Comparison of ENCODE assay signal across 8 cellular contexts in genomic region chr4:52038109-52038912, GRCh38. TPM values are rescaled to one million over a fixed set of nuclear protein-coding genes. Genes with fewer than 3 reads are reported as not detected.
DNase-seq lines count a peak whose midpoint lies in the region; ATAC-seq lines count a peak whose summit lies in the region.

SGCB (minus strand) TSS chr4:52038299; CDS start chr4:52038259, 40 bp downstream.

- peak within 1 kb of the TSS; percentile 5 for H2BK5ac ChIP-seq in mesendoderm (ENCODE audit: low read length)

- H3K18ac ChIP-seq in mesendoderm (ENCODE audit: low read length): peak within 1 kb of the TSS; percentile 98

- peak within 1 kb of the TSS; percentile 82 for H2BK120ac ChIP-seq in mesendoderm (ENCODE audit: low read depth, low read length)

- H3K27me3 Mint-ChIP-seq in effector memory CD8-positive, alpha-beta T cell: peaks cover 18 to 24% of the 10 kb centered on the region in 2 donors

- H3K27me3 ChIP-seq in mesendoderm (ENCODE audit: insufficient read depth, low read length, poor library complexity): no peaks in the 10 kb centered on the region

- WGBS in mesendoderm (ENCODE audit: extremely low coverage, insufficient coverage, low lambda C conversion rate): no CpG with 5 or more reads among the region's 68 CpGs

- peaks cover 4% of the 10 kb centered on the region for H3K79me2 ChIP-seq in mesendoderm (ENCODE audit: control insufficient read depth, insufficient read depth, low read length)

- H3K27ac ChIP-seq in mesendoderm (ENCODE audit: low read depth, low read length): no peak within 1 kb of the TSS

- peak within 1 kb of the TSS; percentile 81 for H3K56ac ChIP-seq in mesendoderm (ENCODE audit: low read length)

- H2AK5ac ChIP-seq in mesendoderm (ENCODE audit: low read length): no peak within 1 kb of the TSS

- H3K4me3 ChIP-seq in mesendoderm (ENCODE audit: low read length): peak within 1 kb of the TSS; percentile 62

- no peaks in the 10 kb centered on the region for H3K36me3 ChIP-seq in mesendoderm (ENCODE audit: control insufficient read depth, insufficient read depth, low read length)

- ATAC-seq in HG03025 (IDR thresholded peaks at IDR 0.05; ENCODE audit: low FRiP score, unreplicated experiment): peak; percentile 87
- ATAC-seq in effector memory CD8-positive, alpha-beta T cell (replicated peaks): peak; percentile 93

- peak within 1 kb of the TSS; percentile 20 for H3K23ac ChIP-seq in mesendoderm (ENCODE audit: low read length)

- no peaks in the 10 kb centered on the region for H3K9me3 Mint-ChIP-seq in effector memory CD8-positive, alpha-beta T cell

- H3K4me1 Mint-ChIP-seq in effector memory CD8-positive, alpha-beta T cell (ENCODE audit: low read depth in 2 of 2): peaks cover 15 to 22% of the 10 kb centered on the region in 2 donors

- H3K9ac ChIP-seq in mesendoderm (ENCODE audit: low read length): peak within 1 kb of the TSS; percentile 79

- H4K8ac ChIP-seq in mesendoderm (ENCODE audit: low read depth, low read length): peak within 1 kb of the TSS; percentile 95

- H3K27ac Mint-ChIP-seq in effector memory CD8-positive, alpha-beta T cell: peak within 1 kb of the TSS; percentile 64 to 82

- peak within 1 kb of the TSS; percentile 52 for H3K4me2 ChIP-seq in mesendoderm (ENCODE audit: low read length)

- peak within 1 kb of the TSS; percentile 78 for H3K4ac ChIP-seq in mesendoderm (ENCODE audit: low read depth, low read length)

- no peak within 1 kb of the TSS for H4K5ac ChIP-seq in mesendoderm (ENCODE audit: low read length)

- H3K4me3 Mint-ChIP-seq in effector memory CD8-positive, alpha-beta T cell: peak within 1 kb of the TSS; percentile 80 to 87

- H3K79me1 ChIP-seq in mesendoderm (ENCODE audit: low read length): peaks cover 7% of the 10 kb centered on the region

- no peak within 1 kb of the TSS for H2BK15ac ChIP-seq in mesendoderm (replicated peaks; ENCODE audit: low read depth)

- H3K4me1 ChIP-seq in mesendoderm (ENCODE audit: control insufficient read depth, low read depth, low read length): no peaks in the 10 kb centered on the region

- H3K36me3 Mint-ChIP-seq in effector memory CD8-positive, alpha-beta T cell (ENCODE audit: insufficient read depth): no peaks in the 10 kb centered on the region

- DNase-seq in SKM-1 treated with dmso at 0.1 percent for 144 hours (lab: John Stamatoyannopoulos, UW; ENCODE audit: unreplicated experiment) (peak; percentile 42), SKM-1 (lab: John Stamatoyannopoulos, UW; ENCODE audit: unreplicated experiment) (no peak), NCI-H345 treated with DMSO at 0.1 percent for 48 hours (lab: John Stamatoyannopoulos, UW; ENCODE audit: unreplicated experiment) (peak; percentile 16), mesendoderm (peak; percentile 63)
- peak; percentile 90 for DNase-seq in activated CD8-positive, alpha-beta memory T cell treated with anti-CD3 and anti-CD28 coated beads for 24 hours
- DNase-seq in effector memory CD8-positive, alpha-beta T cell: peak; percentile 53 to 63 (median 62)
- peak; percentile 33 for DNase-seq in stimulated activated CD8-positive, alpha-beta memory T cell treated with anti-CD3 and anti-CD28 coated beads, Interleukin-12 subunit alpha, Interleukin-12 subunit beta, amount 100 ng/mL, for 24 hours (ENCODE audit: extremely low read depth)

RNA-seq across cellular contexts. Expression of gene SGCB, which starts in this region (rescaled TPM):
- 18.3 TPM for polyA plus RNA-seq in mesendoderm (2013, experiment 1 of 2)
- 18.0 TPM for polyA plus RNA-seq in mesendoderm (2013, experiment 2 of 2)
